ENCODE assay signal across 8 cellular contexts in the genomic region with DNA sequence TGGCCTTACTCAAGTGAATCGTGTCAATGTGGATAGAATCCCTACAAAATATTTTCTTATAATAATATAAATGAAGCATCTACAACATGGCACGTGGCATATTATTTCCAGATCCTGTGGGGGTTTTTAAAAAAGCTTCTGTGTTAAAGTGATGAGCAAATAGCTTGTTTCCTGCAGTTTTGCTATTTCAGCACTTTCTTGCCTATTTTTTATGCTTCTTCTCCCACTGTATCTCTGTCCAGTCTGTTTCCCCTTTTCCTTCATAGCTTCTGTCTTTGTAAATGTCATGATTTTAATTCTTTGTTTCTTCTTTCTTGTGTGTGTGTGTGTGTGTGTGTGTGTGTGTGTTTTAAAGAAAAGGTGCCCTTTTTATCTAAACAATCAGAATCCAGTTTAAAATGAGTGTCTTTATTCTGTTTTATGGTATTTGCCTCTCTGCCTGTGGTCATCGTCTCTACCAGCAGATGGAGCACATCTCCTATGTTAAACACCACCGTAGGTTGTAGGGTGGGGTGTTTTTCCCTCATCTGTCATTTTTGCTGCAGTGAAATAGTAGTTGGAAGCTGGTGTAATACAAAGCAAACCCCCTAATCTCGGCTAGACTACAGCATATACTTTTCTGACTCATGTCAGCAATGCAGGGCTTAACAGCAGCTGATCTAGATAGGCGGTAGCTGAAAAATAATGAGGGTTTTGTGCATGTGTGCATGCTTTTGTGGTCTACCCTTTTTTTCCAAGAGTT. TPM values are rescaled to one million over a fixed set of nuclear protein-coding genes. Genes with fewer than 3 reads are reported as not detected.
A peak's percentile ranks its signal among the peaks of the same experiment; 100 is the strongest.
DNase-seq lines count a peak whose midpoint lies in the region; ATAC-seq and TF ChIP-seq lines count a peak whose summit lies in the region.

No MANE protein-coding gene starts in this region.

- H2BK12ac ChIP-seq in neuronal stem cell (ENCODE audit: low read length), result no peak overlapping the region

- ATAC-seq in GM18517 (IDR thresholded peaks at IDR 0.05; ENCODE audit: unreplicated experiment) (peak; percentile 62), HG03066 (IDR thresholded peaks at IDR 0.05; ENCODE audit: low read depth, unreplicated experiment) (peak; percentile 58)

- no peak overlapping the region for H2BK15ac ChIP-seq in neuronal stem cell (ENCODE audit: low read length)

- H3K9me3 ChIP-seq in Caco-2 (no peaks in the 10 kb centered on the region), esophagus squamous epithelium (no peaks in the 10 kb centered on the region), neuronal stem cell (replicated peaks in 1 of 2; ENCODE audit: control insufficient read depth in 2 of 2, insufficient read depth in 1 of 2, low read depth in 1 of 2, low read length in 2 of 2) (no peaks in the 10 kb centered on the region)

- H3K4ac ChIP-seq in neuronal stem cell (ENCODE audit: low read length), result no peak overlapping the region

- no peak overlapping the region for H3K4me3 Mint-ChIP-seq in Caco-2 (ENCODE audit: unreplicated experiment)

- no peak for TF ChIP-seq POLR2A in esophagus squamous epithelium (IDR thresholded peaks at IDR 0.05)

- 21 to 29% methylated on average over 6 of the region's 6 CpGs for WGBS in esophagus squamous epithelium, 2 donors
- no CpG with 5 or more reads among the region's 6 CpGs for WGBS in neuronal stem cell (ENCODE audit: extremely low coverage in 2 of 2, insufficient read length in 2 of 2, insufficient replicate concordance in 1 of 2), 2 donors

- TF ChIP-seq CTCF in Caco-2 (IDR thresholded peaks at IDR 0.05; ENCODE audit: insufficient read depth in 1 of 2, low read depth in 1 of 2, low read length in 1 of 2, severe bottlenecking in 1 of 2, unreplicated experiment in 1 of 2) (peak; percentile 56 to 58), esophagus squamous epithelium (IDR thresholded peaks at IDR 0.05) (peak; percentile 15 to 58 (median 36))

- intact Hi-C loops in Caco-2 (cut with micrococcal nuclease; ENCODE audit: unreplicated experiment) (loop anchor here (1.0 to 5.0 kb wide), 4 partner anchors 174 to 386 kb away; no protein-coding TSS in a partner anchor), esophagus squamous epithelium (cut with DNase I) (no loop called here)

- no TSS peak for BruUV-seq in Caco-2 (replicated peaks; lab: Mats Ljungman, UMichigan)

- no peak overlapping the region for H3K4me3 ChIP-seq in Caco-2 (ENCODE audit: low read depth, low read length)
- no peak overlapping the region for H3K4me3 ChIP-seq in esophagus squamous epithelium
- H3K4me3 ChIP-seq in neuronal stem cell (ENCODE audit: low read length in 2 of 2), result no peak overlapping the region

- no peak overlapping the region for H3K27ac Mint-ChIP-seq in Caco-2 (ENCODE audit: unreplicated experiment)

- no peak overlapping the region for H4K8ac ChIP-seq in neuronal stem cell (ENCODE audit: low read depth, low read length)

- H3K4me1 ChIP-seq in Caco-2 (no peaks in the 10 kb centered on the region), esophagus squamous epithelium (no peaks in the 10 kb centered on the region), neuronal stem cell (ENCODE audit: control insufficient read depth in 2 of 2, insufficient read depth in 1 of 2, low read depth in 1 of 2, low read length in 2 of 2) (no peaks in the 10 kb centered on the region)

- H3K9me3 Mint-ChIP-seq in Caco-2 (ENCODE audit: unreplicated experiment), result no peaks in the 10 kb centered on the region

- DNase-seq in Caco-2 (peak in 1 of 2 experiments; percentile 42), RPMI8226 (peak; percentile 21), esophagus squamous epithelium (lab: John Stamatoyannopoulos, UW) (no peak), neuronal stem cell (ENCODE audit: low spot score) (peak; percentile 17), activated gamma-delta T cell (lab: John Stamatoyannopoulos, UW) (no peak)
- no peak for DNase-seq in effector CD4-positive, alpha-beta T cell

- no peak overlapping the region for H3K14ac ChIP-seq in neuronal stem cell (ENCODE audit: low read length)

- no peak overlapping the region for H3K23ac ChIP-seq in neuronal stem cell (ENCODE audit: low read depth, low read length, poor library complexity)

- H3K27me3 Mint-ChIP-seq in Caco-2 (ENCODE audit: insufficient read depth, unreplicated experiment), result no peaks in the 10 kb centered on the region

- H2AK5ac ChIP-seq in neuronal stem cell (ENCODE audit: low read depth, low read length), result no peak overlapping the region

- no peak overlapping the region for H2AFZ ChIP-seq in neuronal stem cell (ENCODE audit: low read length)

- H3K4me2 ChIP-seq in neuronal stem cell (ENCODE audit: insufficient read depth, low read length, poor library complexity, severe bottlenecking), result no peak overlapping the region

- no peak overlapping the region for H3K9ac ChIP-seq in neuronal stem cell (ENCODE audit: low read depth, low read length, poor library complexity)

- H3K36me3 Mint-ChIP-seq in Caco-2 (ENCODE audit: insufficient read depth, unreplicated experiment), result no peaks in the 10 kb centered on the region

- no peak overlapping the region for H2BK5ac ChIP-seq in neuronal stem cell (ENCODE audit: low read length)

- H3K4me1 Mint-ChIP-seq in Caco-2 (ENCODE audit: low read depth, unreplicated experiment), result peaks cover 8% of the 10 kb centered on the region

- H3K36me3 ChIP-seq in Caco-2 (ENCODE audit: control insufficient read depth, insufficient read depth, low read length), result no peaks in the 10 kb centered on the region
- H3K36me3 ChIP-seq in esophagus squamous epithelium, result no peaks in the 10 kb centered on the region
- no peaks in the 10 kb centered on the region for H3K36me3 ChIP-seq in neuronal stem cell (replicated peaks in 1 of 2; ENCODE audit: control insufficient read depth in 2 of 2, insufficient read depth in 2 of 2, low read length in 2 of 2)

- H4K91ac ChIP-seq in neuronal stem cell (ENCODE audit: low read depth, low read length, poor library complexity), result no peak overlapping the region

- no peaks in the 10 kb centered on the region for H3K79me1 ChIP-seq in neuronal stem cell (ENCODE audit: low read depth, low read length)

- H3K27me3 ChIP-seq in Caco-2 (replicated peaks; ENCODE audit: control insufficient read depth, insufficient read depth, low read length) (no peaks in the 10 kb centered on the region), esophagus squamous epithelium (no peaks in the 10 kb centered on the region), neuronal stem cell (ENCODE audit: control insufficient read depth in 3 of 3, insufficient read depth in 3 of 3, low read depth in 1 of 3, low read length in 3 of 3) (no peaks in the 10 kb centered on the region)

- H3K18ac ChIP-seq in neuronal stem cell (ENCODE audit: low read length), result no peak overlapping the region

- H3K27ac ChIP-seq in esophagus squamous epithelium (no peak overlapping the region), neuronal stem cell (replicated peaks; ENCODE audit: low read length) (no peak overlapping the region)

- H2BK120ac ChIP-seq in neuronal stem cell (ENCODE audit: low read depth, low read length), result no peak overlapping the region

- POLR2A ChIA-PET in Caco-2 (lab: Charles Lee), result no interaction called here

- CTCF ChIA-PET in Caco-2 (lab: Charles Lee), result interaction anchor here (0.6 to 1.1 kb wide), 2 partner anchors 216 to 255 kb away, joined by 3 to 6 read pairs; no protein-coding TSS in a partner anchor

RNA-seq across cellular contexts. Expression of a gene that starts 33.1 kb away (rescaled TPM):
- not detected in 2 replicates for total RNA-seq in Caco-2 (2022)
- total RNA-seq in esophagus squamous epithelium, result not detected
- not detected for polyA plus RNA-seq in neuronal stem cell (2013, experiment 1 of 2)
- polyA plus RNA-seq in neuronal stem cell (2013, experiment 2 of 2), result not detected

Comparison
In these comparisons a context has a peak if more than half of its experiments do, and no peak if none do; other contexts are left out.
1. DNase-seq: peak in RPMI8226 (single experiment) and neuronal stem cell (single experiment); none in esophagus squamous epithelium (single experiment), activated gamma-delta T cell (single experiment) and effector CD4-positive, alpha-beta T cell (single experiment).